In genomic region chr11:65112551-65113360, GRCh38 we compare ENCODE assay signal across 7 cellular contexts. TPM values are rescaled to one million over a fixed set of nuclear protein-coding genes. Genes with fewer than 3 reads are reported as not detected.
A peak's percentile ranks its signal among the peaks of the same experiment; 100 is the strongest.
DNase-seq lines count a peak whose midpoint lies in the region; ATAC-seq and TF ChIP-seq lines count a peak whose summit lies in the region.

No MANE protein-coding gene starts in this region.

- H3K27me3 ChIP-seq in SJSA1 (replicated peaks), result peaks cover 14% of the 10 kb centered on the region

- DNase-seq in GM10266 (ENCODE audit: extremely low spot score), result peak; percentile 83
- DNase-seq in SJSA1 (ENCODE audit: low read depth in 1 of 2, low spot score in 2 of 2), result peak; percentile 54 to 65
- peak; percentile 93 for DNase-seq in activated naive CD8-positive, alpha-beta T cell treated with anti-CD3 and anti-CD28 coated beads, Interleukin-2, amount 10 ng/mL, durations not matched to agents 7 days and 5 days
- peak; percentile 71 for DNase-seq in hepatic stellate cell (ENCODE audit: low spot score)
- DNase-seq in sciatic nerve (ENCODE audit: low spot score), result peak; percentile 64
- DNase-seq in inferior parietal cortex (ENCODE audit: extremely low spot score), result no peak

- H3K27ac Mint-ChIP-seq in activated naive CD8-positive, alpha-beta T cell treated with anti-CD3 and anti-CD28 coated beads, Interleukin-2, amount 10 ng/mL, durations not matched to agents 7 days and 5 days, result peak overlapping the region; percentile 91

- POLR2A ChIA-PET in activated naive CD8-positive, alpha-beta T cell treated with anti-CD3 and anti-CD28 coated beads, Interleukin-2, amount 10 ng/mL, durations not matched to agents 7 days and 5 days (lab: Charles Lee), result interaction anchor here (0.6 to 4.1 kb wide), 9 partner anchors 9 to 231 kb away, joined by 3 to 40 read pairs (median 11); partner anchors contain the start of genes ARL2, CAPN1, FAU and MRPL49

- H3K4me1 Mint-ChIP-seq in activated naive CD8-positive, alpha-beta T cell treated with anti-CD3 and anti-CD28 coated beads, Interleukin-2, amount 10 ng/mL, durations not matched to agents 7 days and 5 days, result peaks cover 30% of the 10 kb centered on the region

- no peaks in the 10 kb centered on the region for H3K9me3 Mint-ChIP-seq in activated naive CD8-positive, alpha-beta T cell treated with anti-CD3 and anti-CD28 coated beads, Interleukin-2, amount 10 ng/mL, durations not matched to agents 7 days and 5 days

- H3K4me1 ChIP-seq in SJSA1 (replicated peaks), result peaks cover 33% of the 10 kb centered on the region

- TF ChIP-seq CTCF in GM10266 (IDR thresholded peaks at IDR 0.05; ENCODE audit: control insufficient read depth, insufficient read depth, low read depth, missing control alignments), result peak; percentile 98

- no peaks in the 10 kb centered on the region for H3K27me3 Mint-ChIP-seq in activated naive CD8-positive, alpha-beta T cell treated with anti-CD3 and anti-CD28 coated beads, Interleukin-2, amount 10 ng/mL, durations not matched to agents 7 days and 5 days

- H3K4me3 Mint-ChIP-seq in activated naive CD8-positive, alpha-beta T cell treated with anti-CD3 and anti-CD28 coated beads, Interleukin-2, amount 10 ng/mL, durations not matched to agents 7 days and 5 days, result peak overlapping the region; percentile 88

- no peak overlapping the region for H3K27ac ChIP-seq in SJSA1

- ATAC-seq in HG03442 (IDR thresholded peaks at IDR 0.05; ENCODE audit: unreplicated experiment), result peak; percentile 29
- peak; percentile 61 for ATAC-seq in activated naive CD8-positive, alpha-beta T cell treated with anti-CD3 and anti-CD28 coated beads, Interleukin-2, amount 10 ng/mL, durations not matched to agents 7 days and 5 days (ENCODE audit: low read depth)
- ATAC-seq in sciatic nerve, result no peak

- peaks cover 60% of the 10 kb centered on the region for H3K36me3 ChIP-seq in SJSA1

- H3K9me3 ChIP-seq in SJSA1 (replicated peaks), result no peaks in the 10 kb centered on the region

- H3K36me3 Mint-ChIP-seq in activated naive CD8-positive, alpha-beta T cell treated with anti-CD3 and anti-CD28 coated beads, Interleukin-2, amount 10 ng/mL, durations not matched to agents 7 days and 5 days, result peaks cover 2% of the 10 kb centered on the region

- intact Hi-C loops in sciatic nerve (cut with DNase I), result loop anchor here (10.0 kb wide), 2 partner anchors 98 to 188 kb away; partner anchors contain the start of genes ARL2 and PPP2R5B

- H3K4me3 ChIP-seq in SJSA1, result peak overlapping the region; percentile 10; the same call in 1 of the 2 replicates

RNA-seq across cellular contexts. Expression of gene TM7SF2, which starts 1.1 kb away (rescaled TPM):
- total RNA-seq in SJSA1 (2014; rRNA removed; shearing (Covaris generic)), result 1.5 and 2.4 TPM in 2 replicates
- 10 to 100 TPM; 26.1 to 26.2 TPM for total RNA-seq in activated naive CD8-positive, alpha-beta T cell treated with anti-CD3 and anti-CD28 coated beads, Interleukin-2, amount 10 ng/mL, durations not matched to agents 7 days and 5 days
- total RNA-seq in sciatic nerve, result 18.2 TPM

RNA-seq across cellular contexts. Expression of gene ZNHIT2, which starts 4.7 kb away (rescaled TPM):
- total RNA-seq in SJSA1 (2014; rRNA removed; shearing (Covaris generic)), result 22.8 and 42.1 TPM in 2 replicates
- 10 to 100 TPM; 11.1 to 11.9 TPM for total RNA-seq in activated naive CD8-positive, alpha-beta T cell treated with anti-CD3 and anti-CD28 coated beads, Interleukin-2, amount 10 ng/mL, durations not matched to agents 7 days and 5 days
- total RNA-seq in sciatic nerve, result 6.8 TPM

RNA-seq across cellular contexts. Expression of gene FAU, which starts 9.2 kb away (rescaled TPM):
- 672 and 1,078 TPM in 2 replicates for total RNA-seq in SJSA1 (2014; rRNA removed; shearing (Covaris generic))
- total RNA-seq in activated naive CD8-positive, alpha-beta T cell treated with anti-CD3 and anti-CD28 coated beads, Interleukin-2, amount 10 ng/mL, durations not matched to agents 7 days and 5 days, result 1,000 to 10,000 TPM; 1,110 to 1,162 TPM
- total RNA-seq in sciatic nerve, result 722 TPM

RNA-seq across cellular contexts. Expression of gene MRPL49, which starts 9.4 kb away (rescaled TPM):
- total RNA-seq in SJSA1 (2014; rRNA removed; shearing (Covaris generic)), result 113 and 138 TPM in 2 replicates
- total RNA-seq in activated naive CD8-positive, alpha-beta T cell treated with anti-CD3 and anti-CD28 coated beads, Interleukin-2, amount 10 ng/mL, durations not matched to agents 7 days and 5 days, result 10 to 100 TPM; 50.7 to 53.6 TPM
- 32.1 TPM for total RNA-seq in sciatic nerve

RNA-seq across cellular contexts. Expression of gene VPS51, which starts 16.7 kb away (rescaled TPM):
- 387 and 508 TPM in 2 replicates for total RNA-seq in SJSA1 (2014; rRNA removed; shearing (Covaris generic))
- 100 to 1,000 TPM; 130 to 138 TPM for total RNA-seq in activated naive CD8-positive, alpha-beta T cell treated with anti-CD3 and anti-CD28 coated beads, Interleukin-2, amount 10 ng/mL, durations not matched to agents 7 days and 5 days
- total RNA-seq in sciatic nerve, result 115 TPM
